Comparison of ENCODE assay signal across 8 cellular contexts in the genomic region with DNA sequence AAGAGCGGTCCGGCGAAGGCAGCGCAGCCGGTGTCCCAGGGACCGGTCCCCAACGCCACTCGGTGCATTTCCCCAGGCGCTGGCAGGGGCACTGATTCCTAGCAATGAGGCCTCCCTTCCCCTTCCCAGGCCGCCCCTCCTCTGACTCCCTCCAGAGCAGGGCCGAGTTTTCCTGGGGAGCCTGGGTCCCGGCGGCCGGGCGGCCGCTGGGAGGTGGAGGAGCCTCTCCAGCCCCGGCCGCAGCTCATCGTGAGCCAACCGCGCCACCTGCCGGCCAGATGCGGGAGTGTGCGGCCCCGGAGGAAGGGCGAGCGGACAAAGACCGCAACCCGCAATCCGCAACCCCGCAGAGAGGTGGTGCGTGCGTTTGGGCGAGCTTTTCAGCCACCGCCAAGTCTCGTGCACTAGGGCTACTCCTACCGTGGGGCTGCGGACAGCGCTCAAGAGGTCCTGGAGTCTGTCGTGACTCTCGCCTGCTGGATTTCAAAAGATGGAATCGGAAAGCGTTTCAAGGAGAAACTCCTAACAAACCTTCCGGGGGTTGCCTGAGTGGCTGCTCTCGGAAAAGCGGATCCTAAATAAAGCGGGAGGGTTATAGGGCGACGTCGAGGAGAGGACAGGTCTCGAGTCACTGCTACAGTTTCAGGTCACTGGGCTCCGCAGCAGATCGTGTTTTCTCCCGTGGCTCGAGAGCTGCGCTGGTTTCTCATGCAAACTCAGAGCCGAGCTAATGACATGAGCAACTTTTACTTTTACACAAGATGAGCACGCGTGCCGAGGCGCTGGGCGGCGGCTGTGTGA. TPM values are rescaled to one million over a fixed set of nuclear protein-coding genes. Genes with fewer than 3 reads are reported as not detected.
DNase-seq lines count a peak whose midpoint lies in the region; ATAC-seq, FAIRE-seq and TF ChIP-seq lines count a peak whose summit lies in the region.

No MANE protein-coding gene starts in this region.

- H3K4me1 ChIP-seq in astrocyte (ENCODE audit: insufficient read depth, low read length) (peaks cover 12% of the 10 kb centered on the region), hepatocyte (ENCODE audit: insufficient read depth) (peaks cover 14% of the 10 kb centered on the region)

- H3K4me1 Mint-ChIP-seq in T-helper 2 cell treated with Interferon-gamma antibody and Interleukin-4, amounts not matched to agents 5 μg/mL and 100 μg/mL, for 36 hours (ENCODE audit: low read depth), result peaks cover 28% of the 10 kb centered on the region
- peaks cover 9% of the 10 kb centered on the region for H3K4me1 Mint-ChIP-seq in astrocyte (ENCODE audit: low read depth, unreplicated experiment)

- WGBS in hepatocyte (ENCODE audit: low lambda C conversion rate, missing lambda C conversion rate), result 1% methylated on average over 63 of the region's 63 CpGs

- TF ChIP-seq POLR2A in GM12891 (IDR thresholded peaks at IDR 0.05; ENCODE audit: low read depth, low read length), result no peak

- H3K4me3 ChIP-seq in astrocyte (ENCODE audit: insufficient read depth, low read depth, low read length), result peak overlapping the region; percentile 72
- peak overlapping the region; percentile 82 for H3K4me3 ChIP-seq in hepatocyte

- H3K27ac ChIP-seq in astrocyte (ENCODE audit: low read depth, low read length) (peak overlapping the region; percentile 63), hepatocyte (peak overlapping the region; percentile 92)

- no peaks in the 10 kb centered on the region for H3K9me2 ChIP-seq in hepatocyte (replicated peaks; ENCODE audit: insufficient read depth)

- DNase-seq in GM12891 (ENCODE audit: insufficient read length, low spot score), result peak; percentile 75
- DNase-seq in NCI-H128 (lab: John Stamatoyannopoulos, UW; ENCODE audit: unreplicated experiment), result peak; percentile 49
- peak; percentile 78 for DNase-seq in T-helper 2 cell treated with Interferon-gamma antibody and Interleukin-4, amounts not matched to agents 5 μg/mL and 100 μg/mL, for 36 hours (ENCODE audit: low spot score)
- DNase-seq in astrocyte (ENCODE audit: low read depth), result peak; percentile 61
- peak; percentile 95 for DNase-seq in hepatocyte (ENCODE audit: low spot score)
- DNase-seq in retina, result peak; percentile 99

- H2AFZ ChIP-seq in astrocyte (ENCODE audit: low read depth, low read length) (peak overlapping the region; percentile 80), hepatocyte (peak overlapping the region; percentile 90)

- H3K36me3 ChIP-seq in astrocyte (ENCODE audit: insufficient read depth, low read length), result no peaks in the 10 kb centered on the region
- H3K36me3 ChIP-seq in hepatocyte (replicated peaks; ENCODE audit: insufficient read depth, low read depth), result no peaks in the 10 kb centered on the region

- H3K79me2 ChIP-seq in astrocyte (ENCODE audit: insufficient read depth, low read length) (no peaks in the 10 kb centered on the region), hepatocyte (peaks cover 31% of the 10 kb centered on the region)

- peak overlapping the region; percentile 98 for H3K4me2 ChIP-seq in astrocyte (ENCODE audit: low read length)
- peak overlapping the region; percentile 99 for H3K4me2 ChIP-seq in hepatocyte

- TF ChIP-seq CTCF in astrocyte (IDR thresholded peaks at IDR 0.05; ENCODE audit: insufficient read depth, low read depth, low read length) (peak; percentile 60), hepatocyte (IDR thresholded peaks at IDR 0.05; ENCODE audit: poor library complexity) (peak; percentile 99)

- H3K27me3 ChIP-seq in astrocyte (ENCODE audit: insufficient read depth, low read length), result peaks cover 15% of the 10 kb centered on the region
- peaks cover 13% of the 10 kb centered on the region for H3K27me3 ChIP-seq in hepatocyte

- H3K9me3 ChIP-seq in astrocyte (ENCODE audit: insufficient read depth, low read depth, low read length) (no peaks in the 10 kb centered on the region), hepatocyte (ENCODE audit: low read depth) (no peaks in the 10 kb centered on the region)

- ATAC-seq in HG02763 (IDR thresholded peaks at IDR 0.05; ENCODE audit: unreplicated experiment) (peak; percentile 56), GM18858 (IDR thresholded peaks at IDR 0.05; ENCODE audit: unreplicated experiment) (no peak)

- H3K4me3 Mint-ChIP-seq in T-helper 2 cell treated with Interferon-gamma antibody and Interleukin-4, amounts not matched to agents 5 μg/mL and 100 μg/mL, for 36 hours, result peak overlapping the region; percentile 70
- peak overlapping the region; percentile 87 for H3K4me3 Mint-ChIP-seq in astrocyte (ENCODE audit: unreplicated experiment)

- H3K9ac ChIP-seq in astrocyte (ENCODE audit: low read length), result peak overlapping the region; percentile 87

- H3K36me3 Mint-ChIP-seq in T-helper 2 cell treated with Interferon-gamma antibody and Interleukin-4, amounts not matched to agents 5 μg/mL and 100 μg/mL, for 36 hours (ENCODE audit: low read depth), result peaks cover 2% of the 10 kb centered on the region
- H3K36me3 Mint-ChIP-seq in astrocyte (ENCODE audit: low read depth, unreplicated experiment), result no peaks in the 10 kb centered on the region

- peak; percentile 86 for FAIRE-seq in GM12891 (lab: Jason Lieb, UNC)
- FAIRE-seq in astrocyte (lab: Jason Lieb, UNC), result no peak

- peaks cover 80% of the 10 kb centered on the region for H3K27me3 Mint-ChIP-seq in T-helper 2 cell treated with Interferon-gamma antibody and Interleukin-4, amounts not matched to agents 5 μg/mL and 100 μg/mL, for 36 hours (ENCODE audit: low read depth)
- H3K27me3 Mint-ChIP-seq in astrocyte (ENCODE audit: low read depth, unreplicated experiment), result peaks cover 19% of the 10 kb centered on the region

- no peak overlapping the region for H3K27ac Mint-ChIP-seq in T-helper 2 cell treated with Interferon-gamma antibody and Interleukin-4, amounts not matched to agents 5 μg/mL and 100 μg/mL, for 36 hours
- H3K27ac Mint-ChIP-seq in astrocyte (ENCODE audit: unreplicated experiment), result peak overlapping the region; percentile 84

- H4K20me1 ChIP-seq in astrocyte (ENCODE audit: insufficient read depth, low read length), result peaks cover 25% of the 10 kb centered on the region
- no peaks in the 10 kb centered on the region for H4K20me1 ChIP-seq in hepatocyte (ENCODE audit: insufficient read depth, poor library complexity, severe bottlenecking)

- no peaks in the 10 kb centered on the region for H3K9me3 Mint-ChIP-seq in T-helper 2 cell treated with Interferon-gamma antibody and Interleukin-4, amounts not matched to agents 5 μg/mL and 100 μg/mL, for 36 hours
- H3K9me3 Mint-ChIP-seq in astrocyte (ENCODE audit: unreplicated experiment), result no peaks in the 10 kb centered on the region

TF ChIP-seq in GM12891, 5 proteins besides CTCF, POLR2A, EP300 and RAD21:
- TF ChIP-seq SPI1 (IDR thresholded peaks at IDR 0.05; ENCODE audit: low read depth, low read length) (no peak), PAX5 (IDR thresholded peaks at IDR 0.05; ENCODE audit: insufficient read depth, low read length, severe bottlenecking) (no peak), POLR2AphosphoS5 (IDR thresholded peaks at IDR 0.05; ENCODE audit: low read depth, low read length) (no peak)

RNA-seq across cellular contexts. Expression of a gene that starts 1.5 kb away (rescaled TPM):
- polyA plus RNA-seq in GM12891 (2012; ENCODE audit: low read depth, missing spikeins), result 0.03 TPM
- total RNA-seq in astrocyte, result 30.1 and 35.7 TPM in 2 replicates
- total RNA-seq in hepatocyte, result 36.8 and 39.0 TPM in 2 replicates
- polyA plus RNA-seq in hepatocyte, result 7.8 and 8.8 TPM in 2 replicates

Comparison
In these comparisons a context has a peak if more than half of its experiments do, and no peak if none do; other contexts are left out.
1. DNase-seq: peak in every context shown above with its lines; median percentile 99 in retina; 95 in hepatocyte; 78 in T-helper 2 cell treated with Interferon-gamma antibody and Interleukin-4, amounts not matched to agents 5 μg/mL and 100 μg/mL, for 36 hours; 75 in GM12891; 61 in astrocyte; 49 in NCI-H128.